In the genomic region with DNA sequence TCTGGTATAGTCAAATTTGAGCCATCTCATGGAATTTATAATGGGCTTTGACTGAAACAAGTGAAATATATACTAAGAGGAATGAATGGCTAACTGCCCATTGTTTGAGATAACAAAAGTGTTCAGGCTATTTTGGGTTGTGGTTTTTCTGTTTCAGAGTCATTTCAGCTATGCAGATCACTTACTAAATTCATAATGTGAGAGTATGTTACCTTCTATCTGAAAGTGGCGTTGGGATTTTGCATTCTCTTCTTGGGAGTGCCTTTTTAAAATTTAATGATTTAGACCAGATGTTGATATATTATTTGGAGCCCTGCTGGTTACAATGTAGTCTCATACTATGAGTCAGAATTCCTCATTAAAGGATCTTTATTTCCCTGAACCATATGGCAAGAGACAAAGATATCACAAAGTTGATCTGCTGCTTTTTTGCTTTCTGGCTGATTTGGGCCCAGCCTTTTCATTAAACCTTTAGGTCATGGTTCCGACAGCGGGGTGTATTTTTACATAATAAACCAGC, we compare ENCODE assay signal across 8 cellular contexts. TPM values are rescaled to one million over a fixed set of nuclear protein-coding genes. Genes with fewer than 3 reads are reported as not detected.
DNase-seq lines count a peak whose midpoint lies in the region; ATAC-seq and TF ChIP-seq lines count a peak whose summit lies in the region.

No MANE protein-coding gene starts in this region.

- no peak overlapping the region for H3K27ac Mint-ChIP-seq in activated CD4-positive, alpha-beta memory T cell treated with anti-CD3 and anti-CD28 coated beads, Interleukin-2, amount 10 ng/mL, durations not matched to agents 7 days and 5 days

- H3K9me3 ChIP-seq in BLaER1 = no peaks in the 10 kb centered on the region

- POLR2A ChIA-PET in activated CD4-positive, alpha-beta memory T cell treated with anti-CD3 and anti-CD28 coated beads, Interleukin-2, amount 10 ng/mL, durations not matched to agents 7 days and 5 days (lab: Charles Lee) = interaction anchor here (0.6 to 1.2 kb wide), 3 partner anchors 9 to 149 kb away, joined by 3 read pairs; no protein-coding TSS in a partner anchor

- H3K27me3 ChIP-seq in BLaER1 (no peaks in the 10 kb centered on the region), H7 (ENCODE audit: control insufficient read depth, insufficient read depth, low read length) (no peaks in the 10 kb centered on the region)

- peak overlapping the region; percentile 96 for H3K4me2 ChIP-seq in BLaER1

- H3K4me3 Mint-ChIP-seq in activated CD4-positive, alpha-beta memory T cell treated with anti-CD3 and anti-CD28 coated beads, Interleukin-2, amount 10 ng/mL, durations not matched to agents 7 days and 5 days = no peak overlapping the region

- H3K36me3 Mint-ChIP-seq in activated CD4-positive, alpha-beta memory T cell treated with anti-CD3 and anti-CD28 coated beads, Interleukin-2, amount 10 ng/mL, durations not matched to agents 7 days and 5 days (ENCODE audit: low read depth) = peaks cover 14% of the 10 kb centered on the region

- no peaks in the 10 kb centered on the region for H4K20me1 ChIP-seq in BLaER1

- H3K27me3 Mint-ChIP-seq in activated CD4-positive, alpha-beta memory T cell treated with anti-CD3 and anti-CD28 coated beads, Interleukin-2, amount 10 ng/mL, durations not matched to agents 7 days and 5 days = no peaks in the 10 kb centered on the region

- H3K36me3 ChIP-seq in BLaER1 (peaks cover 4% of the 10 kb centered on the region; the same call in 1 of the 2 replicates), H7 (replicated peaks; ENCODE audit: control insufficient read depth, insufficient read depth, low read length) (no peaks in the 10 kb centered on the region; the same call in none of the 2 replicates)

- H3K27ac ChIP-seq in BLaER1 = peak overlapping the region; percentile 75

- CTCF ChIA-PET in activated CD4-positive, alpha-beta memory T cell treated with anti-CD3 and anti-CD28 coated beads, Interleukin-2, amount 10 ng/mL, durations not matched to agents 7 days and 5 days (lab: Charles Lee) = interaction anchor here (0.7 to 1.3 kb wide), 4 partner anchors 9 to 128 kb away, joined by 3 to 4 read pairs (median 4); no protein-coding TSS in a partner anchor

- TF ChIP-seq CTCF in fibroblast of mammary gland (conservative IDR thresholded peaks at IDR 0.05; ENCODE audit: control insufficient read depth, insufficient read depth, low read depth, low read length) = no peak

- peak overlapping the region; percentile 78 for H3K9ac ChIP-seq in BLaER1

- peak; percentile 61 for ATAC-seq in GM21619 (IDR thresholded peaks at IDR 0.05; ENCODE audit: unreplicated experiment)

- H3K4me1 Mint-ChIP-seq in activated CD4-positive, alpha-beta memory T cell treated with anti-CD3 and anti-CD28 coated beads, Interleukin-2, amount 10 ng/mL, durations not matched to agents 7 days and 5 days = peaks cover 47% of the 10 kb centered on the region

- peaks cover 99% of the 10 kb centered on the region for H3K4me1 ChIP-seq in BLaER1

- no peaks in the 10 kb centered on the region for H3K9me3 Mint-ChIP-seq in activated CD4-positive, alpha-beta memory T cell treated with anti-CD3 and anti-CD28 coated beads, Interleukin-2, amount 10 ng/mL, durations not matched to agents 7 days and 5 days

- H3K4me3 ChIP-seq in BLaER1 = peak overlapping the region; percentile 33
- no peak overlapping the region for H3K4me3 ChIP-seq in fibroblast of mammary gland (ENCODE audit: control insufficient read depth, low read depth, low read length)
- H3K4me3 ChIP-seq in H7 (ENCODE audit: insufficient read depth, low read depth, low read length) = no peak overlapping the region

- peak; percentile 76 for DNase-seq in NCI-H2171 treated with DMSO at 0.1 percent for 48 hours (lab: John Stamatoyannopoulos, UW)
- DNase-seq in fibroblast of mammary gland (ENCODE audit: low read depth) = peak; percentile 79
- no peak for DNase-seq in activated CD4-positive, alpha-beta memory T cell treated with anti-CD3 and anti-CD28 coated beads, Interleukin-2, amount 10 ng/mL, durations not matched to agents 7 days and 5 days
- DNase-seq in HK-2 (ENCODE audit: unreplicated experiment) = no peak
- no peak for DNase-seq in H7
- no peak for DNase-seq in NCI-H187 treated with DMSO at 0.1 percent for 48 hours (lab: John Stamatoyannopoulos, UW)

RNA-seq across cellular contexts. Expression of gene VCL, which starts 10.4 kb away (rescaled TPM):
- total RNA-seq in activated CD4-positive, alpha-beta memory T cell treated with anti-CD3 and anti-CD28 coated beads, Interleukin-2, amount 10 ng/mL, durations not matched to agents 7 days and 5 days = 10 to 100 TPM; 70.1 to 71.8 TPM
- total RNA-seq in H7 (2014; rRNA removed; shearing (Covaris generic)) = 194 and 200 TPM in 2 replicates

Comparison
In these comparisons a context has a peak if more than half of its experiments do, and no peak if none do; other contexts are left out.
1. DNase-seq: peak in NCI-H2171 treated with DMSO at 0.1 percent for 48 hours (single experiment) and fibroblast of mammary gland (single experiment); none in activated CD4-positive, alpha-beta memory T cell treated with anti-CD3 and anti-CD28 coated beads, Interleukin-2, amount 10 ng/mL, durations not matched to agents 7 days and 5 days (single experiment), HK-2 (single experiment), H7 (single experiment) and NCI-H187 treated with DMSO at 0.1 percent for 48 hours (single experiment).